8 cellular contexts compared by ENCODE assay signal in the genomic region with DNA sequence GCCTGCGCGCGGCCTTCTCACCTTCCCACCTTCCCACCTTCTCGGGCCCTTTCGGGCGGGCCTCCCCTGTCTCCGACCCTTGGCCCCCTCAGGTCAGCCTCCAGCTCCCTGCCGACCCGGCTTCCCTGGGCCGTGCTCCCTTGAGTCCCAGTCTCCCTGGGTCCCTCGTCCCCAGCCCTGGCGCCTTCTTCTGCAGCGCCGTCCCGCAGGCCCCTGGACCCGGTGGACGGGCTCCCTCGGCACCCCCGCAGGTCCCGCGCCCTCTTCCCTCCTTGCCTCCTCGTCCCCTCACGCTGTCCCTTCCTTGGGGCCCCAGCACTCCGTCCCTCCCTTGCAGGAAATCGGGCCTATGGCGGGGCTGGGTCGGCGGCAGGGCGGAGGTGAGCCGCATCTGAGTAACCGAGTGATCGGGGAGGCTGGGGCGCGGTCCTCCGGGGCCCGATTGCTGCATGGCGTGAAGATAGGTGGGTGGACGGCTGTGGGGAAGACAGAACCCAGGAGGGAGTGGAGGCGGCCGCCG. TPM values are rescaled to one million over a fixed set of nuclear protein-coding genes. Genes with fewer than 3 reads are reported as not detected.
A peak's percentile ranks its signal among the peaks of the same experiment; 100 is the strongest.
DNase-seq lines count a peak whose midpoint lies in the region; ATAC-seq and TF ChIP-seq lines count a peak whose summit lies in the region.

No MANE protein-coding gene starts in this region.

- peak overlapping the region; percentile 88 to 98 (median 92) for H3K27ac ChIP-seq in esophagus muscularis mucosa (replicated peaks in 1 of 4)

- TF ChIP-seq EP300 in esophagus muscularis mucosa (IDR thresholded peaks at IDR 0.05), result no peak

- WGBS in esophagus muscularis mucosa, result under 1% methylated on average over 25 of the region's 41 CpGs

- H3K27me3 ChIP-seq in esophagus muscularis mucosa, result no peaks in the 10 kb centered on the region
- H3K27me3 ChIP-seq in neuron (ENCODE audit: insufficient read depth, low read length), result no peaks in the 10 kb centered on the region

- no peak for TF ChIP-seq POLR2A in esophagus muscularis mucosa (IDR thresholded peaks at IDR 0.05; ENCODE audit: low read depth)

- H3K4me1 ChIP-seq in esophagus muscularis mucosa (peaks cover 50 to 64% (median 56%) of the 10 kb centered on the region in 4 donors), neuron (ENCODE audit: insufficient read depth, low read length) (peaks cover 24% of the 10 kb centered on the region)

- TF ChIP-seq CTCF in esophagus muscularis mucosa (IDR thresholded peaks at IDR 0.05), result no peak

- H3K9me3 ChIP-seq in esophagus muscularis mucosa (no peaks in the 10 kb centered on the region), neuron (ENCODE audit: low read length) (no peaks in the 10 kb centered on the region)

- H3K36me3 ChIP-seq in esophagus muscularis mucosa, result peaks cover 0 to 14% (median 12%) of the 10 kb centered on the region in 4 donors
- H3K36me3 ChIP-seq in neuron (ENCODE audit: insufficient read depth, low read length), result peaks cover 14% of the 10 kb centered on the region

- ATAC-seq in HG03521 (IDR thresholded peaks at IDR 0.05; ENCODE audit: unreplicated experiment), result peak; percentile 1

- H2AFZ ChIP-seq in neuron (ENCODE audit: low read depth, low read length), result peak overlapping the region; percentile 84

- H3K4me3 ChIP-seq in esophagus muscularis mucosa, result peak overlapping the region; percentile 74 to 94 (median 88)
- H3K4me3 ChIP-seq in neuron (ENCODE audit: low read length), result peak overlapping the region; percentile 90

- intact Hi-C loops in esophagus muscularis mucosa (cut with DNase I), result loop anchor here (10.0 kb wide), 1 partner anchor 325 kb away; no protein-coding TSS in a partner anchor

- DNase-seq in NCI-H82 (lab: John Stamatoyannopoulos, UW) (peak; percentile 31), NCI-H82 treated with DMSO at 0.1 percent for 48 hours (lab: John Stamatoyannopoulos, UW; ENCODE audit: unreplicated experiment) (no peak), esophagus muscularis mucosa (ENCODE audit: extremely low spot score) (no peak), NCI-H2171 treated with DMSO at 0.1 percent for 48 hours (lab: John Stamatoyannopoulos, UW) (no peak), NCI-H1092 treated with DMSO at 0.1 percent for 48 hours (lab: John Stamatoyannopoulos, UW) (no peak)
- DNase-seq in activated CD8-positive, alpha-beta memory T cell treated with anti-CD3 and anti-CD28 coated beads, Interleukin-2, amount 50 U/mL, for 48 hours, result peak; percentile 80

RNA-seq across cellular contexts. Expression of a gene that starts 7.6 kb away (rescaled TPM):
- 10 to 100 TPM; 23.3 to 28.2 (median 26.7) TPM for total RNA-seq in esophagus muscularis mucosa

RNA-seq across cellular contexts. Expression of a gene that starts 7.8 kb away (rescaled TPM):
- total RNA-seq in esophagus muscularis mucosa, result 1,000 to 10,000 TPM; 1,125 to 3,077 (median 1,901) TPM

RNA-seq across cellular contexts. Expression of a gene that starts 16.3 kb away (rescaled TPM):
- under 1 TPM in 1 of 4 donors, not detected in 3; 0.32 TPM for total RNA-seq in esophagus muscularis mucosa

Comparison
In these comparisons a context has a peak if more than half of its experiments do, and no peak if none do; other contexts are left out.
1. DNase-seq: peak in NCI-H82 (single experiment) and activated CD8-positive, alpha-beta memory T cell treated with anti-CD3 and anti-CD28 coated beads, Interleukin-2, amount 50 U/mL, for 48 hours (single experiment); none in NCI-H82 treated with DMSO at 0.1 percent for 48 hours (single experiment), esophagus muscularis mucosa (single experiment), NCI-H2171 treated with DMSO at 0.1 percent for 48 hours (single experiment) and NCI-H1092 treated with DMSO at 0.1 percent for 48 hours (single experiment).